8 cellular contexts compared by ENCODE assay signal in the genomic region with DNA sequence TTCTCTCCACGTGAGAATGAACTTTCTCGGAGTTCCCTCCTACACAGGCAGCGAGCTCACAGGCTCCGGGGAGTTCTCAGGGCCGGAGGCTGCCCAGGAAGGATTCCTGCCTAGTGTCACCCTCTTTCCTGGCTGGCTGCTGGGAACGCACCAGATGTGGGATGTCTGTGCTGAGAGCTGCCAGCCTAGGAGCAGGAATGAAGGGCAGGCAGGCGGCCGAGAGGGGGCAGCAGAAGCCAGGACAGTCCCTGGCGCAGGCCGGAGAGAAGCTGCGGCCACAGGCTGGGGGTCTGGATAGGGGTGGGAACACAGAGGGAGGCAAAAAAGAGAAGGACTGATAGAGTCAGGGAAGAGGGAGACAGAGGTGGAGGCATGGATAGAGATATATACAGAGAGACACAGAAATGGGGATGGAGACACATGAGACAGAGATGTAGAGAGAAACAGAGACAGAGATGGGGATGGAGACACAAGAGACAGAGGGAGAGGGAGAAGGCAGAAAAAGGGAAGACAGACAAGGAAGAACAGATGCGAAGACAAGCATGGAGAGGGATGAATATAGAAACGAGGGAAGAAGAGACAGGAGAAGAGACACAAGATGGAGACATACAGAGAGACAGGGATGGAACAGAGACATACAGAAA. TPM values are rescaled to one million over a fixed set of nuclear protein-coding genes. Genes with fewer than 3 reads are reported as not detected.
A peak's percentile ranks its signal among the peaks of the same experiment; 100 is the strongest.
DNase-seq lines count a peak whose midpoint lies in the region; ATAC-seq and TF ChIP-seq lines count a peak whose summit lies in the region.

No MANE protein-coding gene starts in this region.

- H2AFZ ChIP-seq in GM23338 = no peak overlapping the region; the same call in 1 of the 2 replicates

- peak; percentile 91 for TF ChIP-seq CTCF in BE2C (IDR thresholded peaks at IDR 0.05; ENCODE audit: low read depth, low read length)
- TF ChIP-seq CTCF in GM23338 (conservative IDR thresholded peaks at IDR 0.05; ENCODE audit: low read depth in 2 of 2) = peak; percentile 90 to 96
- TF ChIP-seq CTCF in adrenal gland (IDR thresholded peaks at IDR 0.05) = peak; percentile 81 to 95 (median 86)
- TF ChIP-seq CTCF in heart left ventricle (IDR thresholded peaks at IDR 0.05) = peak; percentile 75 to 91 (median 82)

- TF ChIP-seq POLR2A in adrenal gland (IDR thresholded peaks at IDR 0.05) (no peak), heart left ventricle (IDR thresholded peaks at IDR 0.05) (no peak)

- H3K27me3 ChIP-seq in BE2C = no peaks in the 10 kb centered on the region
- H3K27me3 ChIP-seq in GM23338 (ENCODE audit: insufficient read depth) = no peaks in the 10 kb centered on the region
- no peaks in the 10 kb centered on the region for H3K27me3 ChIP-seq in adrenal gland
- H3K27me3 ChIP-seq in heart left ventricle = peaks cover 0 to 4% (median 0%) of the 10 kb centered on the region in 9 donors

- no peaks in the 10 kb centered on the region for H3K36me3 Mint-ChIP-seq in GM23338 (ENCODE audit: low read depth)

- H3K4me1 Mint-ChIP-seq in GM23338 = no peaks in the 10 kb centered on the region

- H3K4me2 ChIP-seq in GM23338 = no peak overlapping the region

- H3K9me3 ChIP-seq in BE2C (no peaks in the 10 kb centered on the region), adrenal gland (replicated peaks in 1 of 3) (no peaks in the 10 kb centered on the region), heart left ventricle (no peaks in the 10 kb centered on the region)

- H3K9me3 Mint-ChIP-seq in GM23338 = no peaks in the 10 kb centered on the region; the same call in 2 of the 3 replicates

- H3K4me3 ChIP-seq in BE2C (ENCODE audit: low read depth, low read length) = no peak overlapping the region
- no peak overlapping the region for H3K4me3 ChIP-seq in GM23338
- no peak overlapping the region for H3K4me3 ChIP-seq in adrenal gland
- H3K4me3 ChIP-seq in heart left ventricle = no peak overlapping the region

- H3K36me3 ChIP-seq in BE2C (peaks cover 16% of the 10 kb centered on the region), GM23338 (ENCODE audit: insufficient read depth) (no peaks in the 10 kb centered on the region), adrenal gland (replicated peaks in 1 of 2) (no peaks in the 10 kb centered on the region), heart left ventricle (no peaks in the 10 kb centered on the region)

- peaks cover 22% of the 10 kb centered on the region for H3K4me1 ChIP-seq in BE2C
- H3K4me1 ChIP-seq in GM23338 (ENCODE audit: insufficient read depth) = no peaks in the 10 kb centered on the region
- H3K4me1 ChIP-seq in adrenal gland (replicated peaks in 1 of 2) = no peaks in the 10 kb centered on the region
- peaks cover 0 to 5% (median 0%) of the 10 kb centered on the region in 12 donors for H3K4me1 ChIP-seq in heart left ventricle

- no peaks in the 10 kb centered on the region for H3K9me2 ChIP-seq in GM23338 (ENCODE audit: insufficient read depth)

- ATAC-seq in GM23338 (peak; percentile 92), heart left ventricle (peak; percentile 78 to 95 (median 90)), GM21528 (IDR thresholded peaks at IDR 0.05; ENCODE audit: low FRiP score, unreplicated experiment) (no peak), HG02798 (IDR thresholded peaks at IDR 0.05; ENCODE audit: poor library complexity, unreplicated experiment) (no peak)

- 7 to 12% (median 9%) methylated on average over 8 to 13 of the region's 13 CpGs for WGBS in adrenal gland, 4 donors
- WGBS in heart left ventricle, 4 donors = 9 to 11% (median 10%) methylated on average over 13 of the region's 13 CpGs

- DNase-seq in BE2C (peak; percentile 93), GM23338 (ENCODE audit: low spot score) (peak; percentile 84), NOMO-1 treated with DMSO at 0.1 percent for 48 hours (lab: John Stamatoyannopoulos, UW; ENCODE audit: unreplicated experiment) (peak; percentile 15), adrenal gland (peak; percentile 71 to 88 (median 75)), heart left ventricle (peak; percentile 67 to 85 (median 72)), posterior vena cava (ENCODE audit: low spot score) (peak; percentile 93)

- H3K27me3 Mint-ChIP-seq in GM23338 (ENCODE audit: insufficient read depth, low read depth, poor library complexity) = peaks cover 6% of the 10 kb centered on the region

- intact Hi-C loops in adrenal gland (cut with DNase I) (loop anchor here in 1 of 2 donors (5.0 kb wide), 1 partner anchor 44 kb away; no protein-coding TSS in a partner anchor), heart left ventricle (cut with DNase I) (loop anchor here (1.0 to 5.0 kb wide), 13 partner anchors 43 to 216 kb away; no protein-coding TSS in a partner anchor), posterior vena cava (cut with DNase I) (loop anchor here (2.0 to 10.0 kb wide), 5 partner anchors 44 to 143 kb away; no protein-coding TSS in a partner anchor)

- no peaks in the 10 kb centered on the region for H3F3A ChIP-seq in GM23338 (replicated peaks; ENCODE audit: low read depth)

- H3K4me3 Mint-ChIP-seq in GM23338 = no peak overlapping the region

- no peak overlapping the region for H3K27ac Mint-ChIP-seq in GM23338

- H3K79me2 ChIP-seq in GM23338 (replicated peaks; ENCODE audit: insufficient read depth) = no peaks in the 10 kb centered on the region

- H4K20me1 ChIP-seq in GM23338 (replicated peaks; ENCODE audit: insufficient read depth) = no peaks in the 10 kb centered on the region

- no peak overlapping the region for H3K27ac ChIP-seq in GM23338 (ENCODE audit: low read depth)
- H3K27ac ChIP-seq in adrenal gland = no peak overlapping the region
- H3K27ac ChIP-seq in heart left ventricle = no peak overlapping the region

TF ChIP-seq in GM23338, 12 proteins besides CTCF, POLR2A, EP300 and RAD21:
- TF ChIP-seq ZNF114 (CRISPR knock-in tag; IDR thresholded peaks at IDR 0.05) (no peak), ZNF331 (CRISPR knock-in tag; IDR thresholded peaks at IDR 0.05; ENCODE audit: low read depth) (no peak)

RNA-seq across cellular contexts. Expression of a gene that starts 25.3 kb away (rescaled TPM):
- polyA plus RNA-seq in BE2C (2012; ENCODE audit: insufficient read depth, insufficient read length, low read depth) = 2.5 TPM
- 9.2 and 13.8 TPM in 2 replicates for total RNA-seq in GM23338 (2014; rRNA removed; shearing (Covaris generic))
- polyA plus RNA-seq in GM23338 (2016; fragmentation: Nextera tagmentation; extraction: Ambion mirVana) (17.5 and 19.7 TPM in 2 replicates), adrenal gland (1 to 10 TPM in 1 of 3 donors, under 1 TPM in 2; 0.24 to 1.6 (median 0.88) TPM), heart left ventricle (under 1 TPM; 0.26 to 0.27 TPM)
- total RNA-seq in adrenal gland (under 1 TPM in 1 of 8 donors, not detected in 7; 0.39 TPM), heart left ventricle (1 to 10 TPM in 1 of 9 donors, under 1 TPM in 6, not detected in 2; 0.37 to 1.2 (median 0.52) TPM), posterior vena cava (under 1 TPM; 0.24 to 0.74 TPM)

RNA-seq across cellular contexts. Expression of a gene that starts 41.4 kb away (rescaled TPM):
- polyA plus RNA-seq in BE2C (2012; ENCODE audit: insufficient read depth, insufficient read length, low read depth) = 110 TPM
- 1.1 and 1.9 TPM in 2 replicates for total RNA-seq in GM23338 (2014; rRNA removed; shearing (Covaris generic))
- polyA plus RNA-seq in GM23338 (2016; fragmentation: Nextera tagmentation; extraction: Ambion mirVana) = 0.59 and 0.73 TPM in 2 replicates
- total RNA-seq in adrenal gland = 1 to 10 TPM; 2.2 to 9.7 (median 3.8) TPM
- polyA plus RNA-seq in adrenal gland = 10 to 100 TPM in 1 of 3 donors, 1 to 10 TPM in 2; 1.1 to 15.2 (median 5.7) TPM
- 1 to 10 TPM in 5 of 9 donors, under 1 TPM in 4; 0.43 to 9.8 (median 1.2) TPM for total RNA-seq in heart left ventricle
- 1 to 10 TPM; 2.2 to 2.3 TPM for polyA plus RNA-seq in heart left ventricle
- 10 to 100 TPM in 1 of 2 donors, 1 to 10 TPM in 1; 7.0 to 15.5 TPM for total RNA-seq in posterior vena cava

Comparison
In these comparisons a context has a peak if more than half of its experiments do, and no peak if none do; other contexts are left out.
1. DNase-seq: peak in every context shown above with its lines; median percentile 93 in BE2C; 93 in posterior vena cava; 84 in GM23338; 75 in adrenal gland; 72 in heart left ventricle; 15 in NOMO-1 treated with DMSO at 0.1 percent for 48 hours.
2. ATAC-seq: peak in GM23338 (single experiment) and heart left ventricle (4 of 4); none in GM21528 (single experiment) and HG02798 (single experiment).
3. Peak in every context shown above with its lines, with median percentiles within 50 percentile points of each other: CTCF ChIP-seq.